ENCODE assay signal across 13 cellular contexts in the genomic region with DNA sequence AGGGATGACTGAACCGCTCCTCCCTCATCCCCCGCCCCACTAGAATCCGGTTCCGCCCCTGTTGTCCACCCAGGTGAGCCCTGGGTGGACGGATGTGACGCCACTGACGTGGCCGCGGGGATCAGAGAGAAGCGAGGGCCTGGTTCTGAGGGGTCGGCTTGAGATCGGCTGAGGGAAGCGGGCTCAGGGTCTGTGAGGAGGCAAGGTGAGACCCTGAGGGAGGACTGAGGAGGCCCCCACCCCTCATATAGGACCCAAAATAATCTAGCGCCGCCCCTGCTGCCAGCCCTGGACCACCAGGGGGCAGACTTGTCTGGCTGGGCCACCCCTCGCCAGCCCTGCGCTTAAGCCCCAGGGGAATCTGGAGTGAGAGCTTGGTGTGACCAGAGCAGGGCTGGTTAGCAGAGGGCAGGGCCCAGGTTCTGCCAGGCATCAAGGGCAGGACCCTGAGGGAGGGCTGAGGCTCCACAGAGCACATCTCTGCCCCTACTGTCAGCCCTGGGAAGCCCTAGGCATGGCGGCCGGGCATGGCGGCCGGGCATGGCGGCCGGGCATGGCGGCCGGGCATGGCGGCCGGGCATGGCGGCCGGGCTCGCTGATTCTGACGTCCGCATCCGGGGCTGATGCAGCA. TPM values are rescaled to one million over a fixed set of nuclear protein-coding genes. Genes with fewer than 3 reads are reported as not detected.
DNase-seq lines count a peak whose midpoint lies in the region; ATAC-seq and TF ChIP-seq lines count a peak whose summit lies in the region.
"Had no signal": no experiment of that assay in that cellular context is flagged by ENCODE, and none has a peak within 500 bp of the region (broad histone marks: within the 10 kb centered on the region; RNA-seq: fewer than 3 reads in every experiment).

A gene with protein sequence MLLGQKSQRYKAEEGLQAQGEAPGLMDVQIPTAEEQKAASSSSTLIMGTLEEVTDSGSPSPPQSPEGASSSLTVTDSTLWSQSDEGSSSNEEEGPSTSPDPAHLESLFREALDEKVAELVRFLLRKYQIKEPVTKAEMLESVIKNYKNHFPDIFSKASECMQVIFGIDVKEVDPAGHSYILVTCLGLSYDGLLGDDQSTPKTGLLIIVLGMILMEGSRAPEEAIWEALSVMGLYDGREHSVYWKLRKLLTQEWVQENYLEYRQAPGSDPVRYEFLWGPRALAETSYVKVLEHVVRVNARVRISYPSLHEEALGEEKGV (plus strand): TSS at position 103 of the 631 bp plus-strand sequence. CDS start 3,090 bp downstream, outside the sequence.

- no peak within 1 kb of the TSS for H3K27ac Mint-ChIP-seq in chondrocyte (ENCODE audit: unreplicated experiment)

- peaks cover 10% of the 10 kb centered on the region for H3K9me3 Mint-ChIP-seq in chondrocyte (ENCODE audit: low read depth)

- peak; percentile 3 for DNase-seq in stimulated activated CD4-positive, alpha-beta T cell treated with anti-CD3 and anti-CD28 coated beads, Interleukin-12 subunit alpha, Interleukin-12 subunit beta, amount 100 ng/mL, for 4 hours
- DNase-seq in stimulated activated CD4-positive, alpha-beta T cell treated with anti-CD3 and anti-CD28 coated beads, Interleukin-4, amount 100 ng/mL, for 24 hours = no peak
- peak; percentile 77 for DNase-seq in NCI-H146 (lab: John Stamatoyannopoulos, UW)
- peak; percentile 85 for DNase-seq in chondrocyte (ENCODE audit: low spot score)
- no peak for DNase-seq in NOMO-1 treated with DMSO at 0.1 percent for 48 hours (lab: John Stamatoyannopoulos, UW; ENCODE audit: unreplicated experiment)
- DNase-seq in RKO (ENCODE audit: low spot score) = no peak
- DNase-seq in KG1 (lab: John Stamatoyannopoulos, UW) = no peak
- DNase-seq: dermis blood vessel endothelial cell, islet precursor cell, naive B cell, NCI-H2171 had no signal

- H3K4me1 Mint-ChIP-seq in chondrocyte (ENCODE audit: low read depth) = no peaks in the 10 kb centered on the region
- H3K4me1 Mint-ChIP-seq: naive B cell had no signal

- no peak within 1 kb of the TSS for H3K4me3 Mint-ChIP-seq in chondrocyte (ENCODE audit: unreplicated experiment)
- H3K4me3 Mint-ChIP-seq: naive B cell had no signal

- no peak for ATAC-seq in HG03097 (IDR thresholded peaks at IDR 0.05; ENCODE audit: low FRiP score, unreplicated experiment)

- H3K36me3 Mint-ChIP-seq in chondrocyte (ENCODE audit: low read depth) = no peaks in the 10 kb centered on the region
- H3K36me3 Mint-ChIP-seq: naive B cell had no signal

- peak; percentile 32 for TF ChIP-seq CTCF in chondrocyte (IDR thresholded peaks at IDR 0.05)

- no peaks in the 10 kb centered on the region for H3K27me3 Mint-ChIP-seq in chondrocyte (ENCODE audit: low read depth)
- H3K27me3 Mint-ChIP-seq: naive B cell had no signal

RNA-seq across cellular contexts. Expression of the gene that starts here (rescaled TPM):
- not detected in 3 replicates for total RNA-seq in chondrocyte
- total RNA-seq: dermis blood vessel endothelial cell, skeletal muscle tissue had no signal

Comparison
In these comparisons a context has a peak if more than half of its experiments do, and no peak if none do; other contexts are left out.
1. DNase-seq: peak in stimulated activated CD4-positive, alpha-beta T cell treated with anti-CD3 and anti-CD28 coated beads, Interleukin-12 subunit alpha, Interleukin-12 subunit beta, amount 100 ng/mL, for 4 hours (single experiment) and NCI-H146 (single experiment); none in stimulated activated CD4-positive, alpha-beta T cell treated with anti-CD3 and anti-CD28 coated beads, Interleukin-4, amount 100 ng/mL, for 24 hours (single experiment), NOMO-1 treated with DMSO at 0.1 percent for 48 hours (single experiment), RKO (single experiment) and KG1 (single experiment).
2. Peak in DNase-seq in chondrocyte; RNA of the gene not detected or under 1 TPM.